In genomic region chr13:89852570-89852969, GRCh38 we compare ENCODE assay signal across 23 cellular contexts.
"Had no signal": no experiment of that assay in that cellular context is flagged by ENCODE, and none has a peak within 500 bp of the region (broad histone marks: within the 10 kb centered on the region; RNA-seq: fewer than 3 reads in every experiment).

No MANE protein-coding gene starts in this region.

- DNase-seq: activated CD4-positive, alpha-beta T cell treated with anti-CD3 and anti-CD28 coated beads, Interleukin-2, amount 10 ng/mL, durations not matched to agents 7 days and 5 days; activated gamma-delta T cell treated with Interleukin-2 at 50 U/mL for 16 hours; activated T-cell treated with anti-CD3 and anti-CD28 coated beads, Interleukin-2, amount 50 U/mL, for 1 hour; anterior cingulate cortex; body of pancreas; cortex of kidney; head of caudate nucleus; hypothalamus; left ventricle myocardium inferior; naive thymus-derived CD8-positive, alpha-beta T cell; pancreas; psoas muscle; spleen; stimulated activated CD4-positive, alpha-beta T cell treated with anti-CD3 and anti-CD28 coated beads, Interleukin-4, amount 100 ng/mL, for 1 hour; stimulated activated naive CD4-positive, alpha-beta T cell; testis had no signal

- H3K9me3 ChIP-seq: body of pancreas, gastroesophageal sphincter, left ventricle myocardium inferior, pancreas, psoas muscle, right atrium auricular region, testis, vagina had no signal

- H3K36me3 ChIP-seq: cardiac muscle cell, gastroesophageal sphincter, left ventricle myocardium inferior, pancreas, right atrium auricular region, spleen, vagina had no signal

- H3K4me1 ChIP-seq: body of pancreas, gastroesophageal sphincter, left ventricle myocardium inferior, pancreas, psoas muscle, right atrium auricular region, spleen, testis, vagina had no signal

- H3K27me3 ChIP-seq: body of pancreas, cardiac muscle cell, gastroesophageal sphincter, pancreas, right atrium auricular region, spleen, testis, vagina had no signal

- ATAC-seq: activated CD4-positive, CD25-positive, alpha-beta regulatory T cell treated with anti-CD3 and anti-CD28 coated beads, Interleukin-2, amount 50 U/mL, for 24 hours; body of pancreas; gastroesophageal sphincter; naive thymus-derived CD8-positive, alpha-beta T cell; pancreas; psoas muscle had no signal

- H3K27ac ChIP-seq: body of pancreas, cardiac muscle cell, epithelial cell of prostate, gastroesophageal sphincter, left ventricle myocardium inferior, pancreas, psoas muscle, right atrium auricular region, spleen, testis, vagina, VCaP had no signal

- H3K4me3 ChIP-seq: body of pancreas, cardiac muscle cell, gastroesophageal sphincter, left ventricle myocardium inferior, pancreas, psoas muscle, right atrium auricular region, spleen, testis, vagina had no signal
